8 cellular contexts compared by ENCODE assay signal in the genomic region with DNA sequence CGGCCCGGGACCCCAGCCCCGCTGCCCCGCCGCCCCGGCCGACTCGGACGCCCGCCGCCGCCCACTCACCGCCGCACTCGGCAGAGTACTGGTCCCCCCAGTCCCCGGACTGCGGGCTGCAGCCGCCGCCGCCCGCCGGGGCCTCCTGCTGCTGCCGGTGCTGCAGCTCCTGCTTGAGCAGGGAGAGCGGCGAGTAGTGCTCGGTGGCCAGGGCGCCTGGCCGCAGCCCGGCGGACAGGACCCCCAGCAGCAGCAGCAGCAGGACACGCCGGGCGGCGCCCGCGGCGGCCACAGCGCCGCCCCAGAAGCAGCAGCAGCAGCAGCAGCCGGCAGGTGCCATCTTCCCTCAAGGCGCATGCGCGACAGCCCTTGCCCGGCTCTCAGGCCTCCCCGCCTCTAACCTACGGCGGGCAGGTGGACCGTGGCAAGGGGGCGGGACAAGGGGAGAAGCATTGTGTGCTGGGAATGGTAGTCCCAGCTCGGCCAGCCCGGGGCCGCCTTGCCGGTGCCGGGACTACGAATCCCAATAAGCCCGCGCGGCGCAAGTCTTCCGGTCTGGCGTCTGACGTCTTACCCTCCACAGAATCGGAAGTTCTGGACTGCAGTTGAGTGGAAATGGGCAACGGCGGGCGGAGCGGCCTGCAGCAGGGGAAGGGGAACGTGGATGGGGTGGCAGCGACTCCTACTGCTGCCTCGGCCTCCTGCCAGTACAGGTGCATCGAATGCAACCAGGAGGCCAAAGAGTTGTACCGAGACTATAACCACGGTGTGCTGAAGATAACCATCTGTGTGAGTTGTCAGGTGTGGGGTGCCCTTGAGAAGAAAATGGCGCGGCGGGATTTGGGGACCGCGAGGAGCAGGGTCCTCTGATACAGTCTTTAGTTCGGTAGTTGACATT. TPM values are rescaled to one million over a fixed set of nuclear protein-coding genes. Genes with fewer than 3 reads are reported as not detected.
DNase-seq lines count a peak whose midpoint lies in the region; ATAC-seq, FAIRE-seq and TF ChIP-seq lines count a peak whose summit lies in the region.

Gene ARV1, plus strand, starts transcription at position 604 of the 898 bp plus-strand sequence. Its CDS starts 12 bp downstream, at position 616.
A gene with protein sequence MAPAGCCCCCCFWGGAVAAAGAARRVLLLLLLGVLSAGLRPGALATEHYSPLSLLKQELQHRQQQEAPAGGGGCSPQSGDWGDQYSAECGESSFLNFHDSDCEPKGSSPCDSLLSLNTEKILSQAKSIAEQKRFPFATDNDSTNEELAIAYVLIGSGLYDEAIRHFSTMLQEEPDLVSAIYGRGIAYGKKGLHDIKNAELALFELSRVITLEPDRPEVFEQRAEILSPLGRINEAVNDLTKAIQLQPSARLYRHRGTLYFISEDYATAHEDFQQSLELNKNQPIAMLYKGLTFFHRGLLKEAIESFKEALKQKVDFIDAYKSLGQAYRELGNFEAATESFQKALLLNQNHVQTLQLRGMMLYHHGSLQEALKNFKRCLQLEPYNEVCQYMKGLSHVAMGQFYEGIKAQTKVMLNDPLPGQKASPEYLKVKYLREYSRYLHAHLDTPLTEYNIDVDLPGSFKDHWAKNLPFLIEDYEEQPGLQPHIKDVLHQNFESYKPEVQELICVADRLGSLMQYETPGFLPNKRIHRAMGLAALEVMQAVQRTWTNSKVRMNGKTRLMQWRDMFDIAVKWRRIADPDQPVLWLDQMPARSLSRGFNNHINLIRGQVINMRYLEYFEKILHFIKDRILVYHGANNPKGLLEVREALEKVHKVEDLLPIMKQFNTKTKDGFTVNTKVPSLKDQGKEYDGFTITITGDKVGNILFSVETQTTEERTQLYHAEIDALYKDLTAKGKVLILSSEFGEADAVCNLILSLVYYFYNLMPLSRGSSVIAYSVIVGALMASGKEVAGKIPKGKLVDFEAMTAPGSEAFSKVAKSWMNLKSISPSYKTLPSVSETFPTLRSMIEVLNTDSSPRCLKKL (minus strand): TSS at position 371 of the 898 bp plus-strand sequence. CDS start 31 bp downstream, at position 340.

- peak; percentile 94 for DNase-seq in H54 (ENCODE audit: insufficient read length, low spot score)
- DNase-seq in LoVo (ENCODE audit: low spot score), result peak; percentile 97
- DNase-seq in RWPE2 (ENCODE audit: low spot score), result peak; percentile 97
- DNase-seq in activated T-helper 2 cell treated with anti-CD3 and anti-CD28 coated beads, Interferon-gamma antibody, Interleukin-2, Interleukin-4, amounts not matched to agents 10 μg/mL and 5 μg/mL and 100 μg/mL, durations not matched to agents 14 hours and 24 hours and 36 hours (ENCODE audit: low spot score), result peak; percentile 96
- DNase-seq in fibroblast of lung (ENCODE audit: low read depth in 2 of 2), result peak; percentile 98 to 99
- DNase-seq in naive thymus-derived CD8-positive, alpha-beta T cell, result peak; percentile 88 to 98 (median 94)
- DNase-seq in stimulated activated naive CD4-positive, alpha-beta T cell (lab: John Stamatoyannopoulos, UW), result peak; percentile 86 to 97 (median 92)

- H3K4me3 Mint-ChIP-seq in activated T-helper 2 cell treated with anti-CD3 and anti-CD28 coated beads, Interferon-gamma antibody, Interleukin-2, Interleukin-4, amounts not matched to agents 10 μg/mL and 5 μg/mL and 100 μg/mL, durations not matched to agents 14 hours and 24 hours and 36 hours (ENCODE audit: low read depth), result peak within 1 kb of the TSS; percentile 98
- peak within 1 kb of the TSS in 9 of 10 donors; percentile 94 to 100 (median 98) for H3K4me3 Mint-ChIP-seq in naive thymus-derived CD8-positive, alpha-beta T cell

- H3K9me3 ChIP-seq in ES-I3 (ENCODE audit: control insufficient read depth, insufficient read depth, low read length), result no peaks in the 10 kb centered on the region
- no peaks in the 10 kb centered on the region for H3K9me3 ChIP-seq in RWPE2 (ENCODE audit: severe bottlenecking)
- no peaks in the 10 kb centered on the region for H3K9me3 ChIP-seq in fibroblast of lung (ENCODE audit: control insufficient read depth, insufficient read depth, low read depth, low read length)

- 0 out of 2 replicates have a peak, but pooled peaks cover 4% of the 10 kb centered on the region for H3K4me1 ChIP-seq in ES-I3 (ENCODE audit: insufficient read depth, low read length)
- no peaks in the 10 kb centered on the region for H3K4me1 ChIP-seq in RWPE2 (ENCODE audit: insufficient read depth, poor library complexity, severe bottlenecking)
- H3K4me1 ChIP-seq in fibroblast of lung (ENCODE audit: control insufficient read depth, extremely low read depth, insufficient read depth, low read length), result no peaks in the 10 kb centered on the region

- ATAC-seq in RWPE2 (ENCODE audit: low read depth), result peak; percentile 99
- ATAC-seq in naive thymus-derived CD8-positive, alpha-beta T cell, result peak; percentile 90 to 93

- H3K9ac ChIP-seq in ES-I3 (ENCODE audit: low read depth, low read length) (peak within 1 kb of the TSS; percentile 64), fibroblast of lung (ENCODE audit: insufficient read depth, low read length) (peak within 1 kb of the TSS; percentile 51)

- H3K27ac Mint-ChIP-seq in activated T-helper 2 cell treated with anti-CD3 and anti-CD28 coated beads, Interferon-gamma antibody, Interleukin-2, Interleukin-4, amounts not matched to agents 10 μg/mL and 5 μg/mL and 100 μg/mL, durations not matched to agents 14 hours and 24 hours and 36 hours, result peak within 1 kb of the TSS; percentile 93
- H3K27ac Mint-ChIP-seq in naive thymus-derived CD8-positive, alpha-beta T cell, result peak within 1 kb of the TSS; percentile 66 to 99 (median 98)

- FAIRE-seq in H54 (lab: Jason Lieb, UNC), result peak; percentile 58

- H3K4me1 Mint-ChIP-seq in activated T-helper 2 cell treated with anti-CD3 and anti-CD28 coated beads, Interferon-gamma antibody, Interleukin-2, Interleukin-4, amounts not matched to agents 10 μg/mL and 5 μg/mL and 100 μg/mL, durations not matched to agents 14 hours and 24 hours and 36 hours (ENCODE audit: low read depth), result peaks cover 41% of the 10 kb centered on the region
- H3K4me1 Mint-ChIP-seq in naive thymus-derived CD8-positive, alpha-beta T cell, result peaks cover 33 to 40% (median 36%) of the 10 kb centered on the region in 4 donors

- H3K9me3 Mint-ChIP-seq in activated T-helper 2 cell treated with anti-CD3 and anti-CD28 coated beads, Interferon-gamma antibody, Interleukin-2, Interleukin-4, amounts not matched to agents 10 μg/mL and 5 μg/mL and 100 μg/mL, durations not matched to agents 14 hours and 24 hours and 36 hours, result no peaks in the 10 kb centered on the region
- no peaks in the 10 kb centered on the region for H3K9me3 Mint-ChIP-seq in naive thymus-derived CD8-positive, alpha-beta T cell

- peak within 1 kb of the TSS; percentile 24 for H3K27ac ChIP-seq in RWPE2 (ENCODE audit: poor library complexity, severe bottlenecking)
- H3K27ac ChIP-seq in fibroblast of lung (ENCODE audit: insufficient read depth, low read length), result peak within 1 kb of the TSS; percentile 42

- H3K4me3 ChIP-seq in RWPE2 (ENCODE audit: severe bottlenecking), result peak within 1 kb of the TSS; percentile 87
- H3K4me3 ChIP-seq in fibroblast of lung (replicated peaks in 1 of 4; ENCODE audit: control extremely low read depth in 1 of 4, insufficient read depth in 1 of 4, low read depth in 3 of 4, low read length in 4 of 4), result peak within 1 kb of the TSS; percentile 61 to 93 (median 77)

- peaks cover 14% of the 10 kb centered on the region for H3K79me2 ChIP-seq in fibroblast of lung (ENCODE audit: control insufficient read depth, insufficient read depth, low read length)

- POLR2A ChIA-PET in naive thymus-derived CD8-positive, alpha-beta T cell (lab: Charles Lee), result interaction anchor here (0.6 to 3.6 kb wide), 9 partner anchors 10 to 263 kb away, joined by 3 to 25 read pairs (median 4); partner anchors contain the start of genes C1orf198, FAM89A and GNPAT

- H4K20me1 ChIP-seq in fibroblast of lung (ENCODE audit: control insufficient read depth, extremely low read depth, insufficient read depth, low read length), result no peaks in the 10 kb centered on the region

- intact Hi-C loops in activated T-helper 2 cell treated with anti-CD3 and anti-CD28 coated beads, Interferon-gamma antibody, Interleukin-2, Interleukin-4, amounts not matched to agents 10 μg/mL and 5 μg/mL and 100 μg/mL, durations not matched to agents 14 hours and 24 hours and 36 hours (cut with micrococcal nuclease), result loop anchor here (1.0 to 5.0 kb wide), 7 partner anchors 60 to 911 kb away; partner anchors contain the start of genes C1orf198, COG2, GALNT2 and GNPAT

- no peaks in the 10 kb centered on the region for H3K36me3 ChIP-seq in ES-I3 (ENCODE audit: insufficient read depth, low read length)
- H3K36me3 ChIP-seq in RWPE2 (ENCODE audit: low read depth), result peaks cover 18% of the 10 kb centered on the region
- peaks cover 2% of the 10 kb centered on the region for H3K36me3 ChIP-seq in fibroblast of lung (ENCODE audit: control insufficient read depth, insufficient read depth, low read length)

- H3K27me3 Mint-ChIP-seq in activated T-helper 2 cell treated with anti-CD3 and anti-CD28 coated beads, Interferon-gamma antibody, Interleukin-2, Interleukin-4, amounts not matched to agents 10 μg/mL and 5 μg/mL and 100 μg/mL, durations not matched to agents 14 hours and 24 hours and 36 hours (ENCODE audit: low read depth), result no peaks in the 10 kb centered on the region
- no peaks in the 10 kb centered on the region for H3K27me3 Mint-ChIP-seq in naive thymus-derived CD8-positive, alpha-beta T cell

- H3K27me3 ChIP-seq in RWPE2 (ENCODE audit: insufficient read depth, poor library complexity, severe bottlenecking) (no peaks in the 10 kb centered on the region), fibroblast of lung (ENCODE audit: control insufficient read depth, insufficient read depth, low read length) (no peaks in the 10 kb centered on the region)

- H2AFZ ChIP-seq in fibroblast of lung (ENCODE audit: low read length), result peak within 1 kb of the TSS; percentile 88

- H3K36me3 Mint-ChIP-seq in activated T-helper 2 cell treated with anti-CD3 and anti-CD28 coated beads, Interferon-gamma antibody, Interleukin-2, Interleukin-4, amounts not matched to agents 10 μg/mL and 5 μg/mL and 100 μg/mL, durations not matched to agents 14 hours and 24 hours and 36 hours (ENCODE audit: low read depth), result peaks cover 24% of the 10 kb centered on the region
- peaks cover 0 to 13% (median 2%) of the 10 kb centered on the region in 3 donors for H3K36me3 Mint-ChIP-seq in naive thymus-derived CD8-positive, alpha-beta T cell

- H3K4me2 ChIP-seq in fibroblast of lung (ENCODE audit: extremely low read depth, insufficient read depth, low read length), result peak within 1 kb of the TSS; percentile 88

- TF ChIP-seq CTCF in RWPE2 (IDR thresholded peaks at IDR 0.05; ENCODE audit: poor library complexity, severe bottlenecking) (peak; percentile 21), fibroblast of lung (conservative IDR thresholded peaks at IDR 0.05 in 1 of 2, IDR thresholded peaks at IDR 0.05 in 1 of 2; ENCODE audit: low read depth in 1 of 2, low read length in 2 of 2) (no peak)

- peak; percentile 96 for TF ChIP-seq POLR2A in H54 (IDR thresholded peaks at IDR 0.05; ENCODE audit: low read depth, low read length)

RNA-seq across cellular contexts. Expression of gene ARV1, which starts in this region (rescaled TPM):
- total RNA-seq in activated T-helper 2 cell treated with anti-CD3 and anti-CD28 coated beads, Interferon-gamma antibody, Interleukin-2, Interleukin-4, amounts not matched to agents 10 μg/mL and 5 μg/mL and 100 μg/mL, durations not matched to agents 14 hours and 24 hours and 36 hours, result 10.7 and 11.3 TPM in 2 replicates
- 13.6 and 16.8 TPM in 2 replicates for total RNA-seq in fibroblast of lung
- 29.0 and 38.7 TPM in 2 replicates for polyA plus RNA-seq in fibroblast of lung
- polyA plus RNA-seq in fibroblast of lung (2012), result 17.9 and 19.7 TPM in 2 replicates
- polyA minus RNA-seq in fibroblast of lung (ENCODE audit: low replicate concordance), result 2.7 and 4.7 TPM in 2 replicates
- 10 to 100 TPM; 10.6 to 13.4 TPM for total RNA-seq in naive thymus-derived CD8-positive, alpha-beta T cell
- 10 to 100 TPM; 30.1 to 35.2 (median 30.9) TPM for polyA plus RNA-seq in naive thymus-derived CD8-positive, alpha-beta T cell

RNA-seq across cellular contexts. Expression of the second gene that starts in this region (rescaled TPM):
- 17.5 and 17.7 TPM in 2 replicates for total RNA-seq in activated T-helper 2 cell treated with anti-CD3 and anti-CD28 coated beads, Interferon-gamma antibody, Interleukin-2, Interleukin-4, amounts not matched to agents 10 μg/mL and 5 μg/mL and 100 μg/mL, durations not matched to agents 14 hours and 24 hours and 36 hours
- total RNA-seq in fibroblast of lung, result 9.0 and 16.2 TPM in 2 replicates
- 6.5 and 8.0 TPM in 2 replicates for polyA plus RNA-seq in fibroblast of lung
- polyA plus RNA-seq in fibroblast of lung (2012), result 5.8 and 7.1 TPM in 2 replicates
- 2.7 and 5.1 TPM in 2 replicates for polyA minus RNA-seq in fibroblast of lung (ENCODE audit: low replicate concordance)
- 10 to 100 TPM; 46.6 to 50.0 TPM for total RNA-seq in naive thymus-derived CD8-positive, alpha-beta T cell
- 10 to 100 TPM in 1 of 3 donors, 1 to 10 TPM in 2; 6.9 to 10.4 (median 8.0) TPM for polyA plus RNA-seq in naive thymus-derived CD8-positive, alpha-beta T cell

Comparison
In these comparisons a context has a peak if more than half of its experiments do, and no peak if none do; other contexts are left out.
1. Peak in every context shown above with its lines: DNase-seq, ATAC-seq, H3K4me3 ChIP-seq and H3K27ac ChIP-seq.